In the genomic region with DNA sequence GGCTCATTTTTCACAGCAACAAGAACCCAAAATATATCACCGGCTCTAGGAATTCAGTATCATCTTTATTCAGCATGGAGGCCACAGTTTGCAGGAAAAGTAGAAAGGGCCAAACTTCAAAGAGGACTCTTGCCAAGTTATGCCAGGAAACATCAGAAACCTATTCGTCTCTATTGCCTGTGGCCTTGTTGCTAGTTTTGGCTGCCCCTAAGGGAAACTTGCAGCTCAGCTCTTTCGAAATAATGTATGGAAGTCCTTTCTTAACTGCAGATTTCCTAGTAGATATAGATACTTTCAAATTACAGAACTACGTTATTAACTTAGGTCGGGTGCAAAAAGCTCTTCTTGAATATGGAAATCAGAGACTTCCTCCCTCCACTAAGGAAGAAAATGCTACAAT, we compare ENCODE assay signal across 18 cellular contexts.
"Had no signal": no experiment of that assay in that cellular context is flagged by ENCODE, and none has a peak within 500 bp of the region (broad histone marks: within the 10 kb centered on the region; RNA-seq: fewer than 3 reads in every experiment).

No MANE protein-coding gene starts in this region.

- H3K27ac Mint-ChIP-seq: naive thymus-derived CD8-positive, alpha-beta T cell; stimulated activated naive B cell treated with anti-CD40 and anti-IgM and Interleukin-4, amounts not matched to agents 10 μg/mL and 1 μg/mL and 100 μg/mL, for 72 hours; stimulated activated naive CD8-positive, alpha-beta T cell treated with anti-CD3 and anti-CD28 coated beads, Interleukin-15, amount 100 ng/mL, for 72 hours had no signal

- ATAC-seq: gastrocnemius medialis; heart right ventricle; left lobe of liver; mucosa of descending colon; naive thymus-derived CD8-positive, alpha-beta T cell; sciatic nerve; stimulated activated naive B cell treated with anti-CD40 and anti-IgM and Interleukin-4, amounts not matched to agents 10 μg/mL and 1 μg/mL and 100 μg/mL, for 72 hours; stimulated activated naive CD8-positive, alpha-beta T cell treated with anti-CD3 and anti-CD28 coated beads, Interleukin-15, amount 100 ng/mL, for 72 hours; upper lobe of right lung had no signal

- H3K9me3 ChIP-seq: gastrocnemius medialis, heart right ventricle, mucosa of descending colon, neutrophil, testis, tibial nerve, upper lobe of right lung, vagina had no signal

- H3K9me3 Mint-ChIP-seq: naive thymus-derived CD8-positive, alpha-beta T cell; stimulated activated naive B cell treated with anti-CD40 and anti-IgM and Interleukin-4, amounts not matched to agents 10 μg/mL and 1 μg/mL and 100 μg/mL, for 72 hours; stimulated activated naive CD8-positive, alpha-beta T cell treated with anti-CD3 and anti-CD28 coated beads, Interleukin-15, amount 100 ng/mL, for 72 hours had no signal

- H3K27me3 ChIP-seq: gastrocnemius medialis, heart right ventricle, testis, tibial nerve, upper lobe of right lung, vagina had no signal

- H3K4me3 ChIP-seq: gastrocnemius medialis, heart right ventricle, mucosa of descending colon, skin epidermis, testis, tibial nerve, upper lobe of right lung, vagina had no signal

- H3K4me3 Mint-ChIP-seq: naive thymus-derived CD8-positive, alpha-beta T cell; stimulated activated naive B cell treated with anti-CD40 and anti-IgM and Interleukin-4, amounts not matched to agents 10 μg/mL and 1 μg/mL and 100 μg/mL, for 72 hours; stimulated activated naive CD8-positive, alpha-beta T cell treated with anti-CD3 and anti-CD28 coated beads, Interleukin-15, amount 100 ng/mL, for 72 hours had no signal

- H3K36me3 Mint-ChIP-seq: naive thymus-derived CD8-positive, alpha-beta T cell; stimulated activated naive B cell treated with anti-CD40 and anti-IgM and Interleukin-4, amounts not matched to agents 10 μg/mL and 1 μg/mL and 100 μg/mL, for 72 hours had no signal

- H3K27ac ChIP-seq: gastrocnemius medialis, heart right ventricle, neutrophil, skin epidermis, testis, tibial nerve, upper lobe of right lung, vagina had no signal

- H3K36me3 ChIP-seq: gastrocnemius medialis, heart right ventricle, neutrophil, tibial nerve, upper lobe of right lung, vagina had no signal

- DNase-seq: erythroblast; gastrocnemius medialis; heart right ventricle; hypothalamus; mucosa of descending colon; naive thymus-derived CD8-positive, alpha-beta T cell; stimulated activated CD4-positive, alpha-beta T cell treated with anti-CD3 and anti-CD28 coated beads, Interleukin-2, amount 100 ng/mL, for 24 hours; stimulated activated CD4-positive, alpha-beta T cell treated with anti-CD3 and anti-CD28 coated beads, Interleukin-4, amount 100 ng/mL, for 4 hours; stimulated activated naive B cell treated with anti-CD40 and anti-IgM and Interleukin-4, amounts not matched to agents 10 μg/mL and 1 μg/mL and 100 μg/mL, for 72 hours; stimulated activated naive CD8-positive, alpha-beta T cell treated with anti-CD3 and anti-CD28 coated beads, Interleukin-15, amount 100 ng/mL, for 72 hours; testis; upper lobe of right lung had no signal
